ENCODE assay signal across 8 cellular contexts in genomic region chr4:57037982-57038604, GRCh38. TPM values are rescaled to one million over a fixed set of nuclear protein-coding genes. Genes with fewer than 3 reads are reported as not detected.
DNase-seq lines count a peak whose midpoint lies in the region; ATAC-seq and TF ChIP-seq lines count a peak whose summit lies in the region.

No MANE protein-coding gene starts in this region.

- no peaks in the 10 kb centered on the region for H3K79me2 ChIP-seq in DND-41 (ENCODE audit: insufficient read depth, low read length)

- TF ChIP-seq CTCF in DND-41 (IDR thresholded peaks at IDR 0.05; ENCODE audit: borderline replicate concordance, extremely low read depth, low read length, poor library complexity, severe bottlenecking) (peak; percentile 63), astrocyte of the cerebellum (IDR thresholded peaks at IDR 0.05; ENCODE audit: low read depth, low read length, missing control alignments) (peak; percentile 97)

- H4K20me1 ChIP-seq in DND-41 (ENCODE audit: insufficient read depth, low read length): no peaks in the 10 kb centered on the region

- in situ Hi-C loops in astrocyte of the cerebellum (cut with HindIII; ENCODE audit: low sequenced_read_pairs): loop anchor here (5.0 kb wide), 1 partner anchor 64 kb away; no protein-coding TSS in a partner anchor

- no peak overlapping the region for H3K9ac ChIP-seq in DND-41 (ENCODE audit: low read depth, low read length)
- H3K9ac ChIP-seq in iPS-20b (ENCODE audit: low read depth, low read length): peak overlapping the region; percentile 6; the same call in 1 of the 2 replicates

- ATAC-seq in DND-41 (ENCODE audit: insufficient read depth, low read depth): 0 out of 3 replicates have a peak, but pooled peaks have one; percentile 40
- peak; percentile 64 for ATAC-seq in GM19463 (IDR thresholded peaks at IDR 0.05; ENCODE audit: unreplicated experiment)

- no peak overlapping the region for H2AFZ ChIP-seq in DND-41 (ENCODE audit: low read depth, low read length)

- H3K4me1 ChIP-seq in DND-41 (ENCODE audit: insufficient read depth, low read length) (no peaks in the 10 kb centered on the region), iPS-20b (ENCODE audit: insufficient read depth, low read length) (no peaks in the 10 kb centered on the region)

- H3K4me3 ChIP-seq in DND-41 (ENCODE audit: low read depth in 1 of 2, low read length in 2 of 2) (no peak overlapping the region), astrocyte of the cerebellum (ENCODE audit: low read depth, low read length) (no peak overlapping the region), iPS-20b (ENCODE audit: low read length) (peak overlapping the region; percentile 42; the same call in 1 of the 2 replicates), MG63 (no peak overlapping the region)

- H3K27ac ChIP-seq in DND-41 (ENCODE audit: low read length) (no peak overlapping the region), iPS-20b (ENCODE audit: low read length) (no peak overlapping the region)

- H3K27me3 ChIP-seq in DND-41 (ENCODE audit: insufficient read depth, low read length, poor library complexity) (no peaks in the 10 kb centered on the region), iPS-20b (ENCODE audit: insufficient read depth, low read length) (no peaks in the 10 kb centered on the region), MG63 (no peaks in the 10 kb centered on the region)

- peak; percentile 19 for DNase-seq in DND-41
- DNase-seq in NCI-H146 (lab: John Stamatoyannopoulos, UW): peak; percentile 69
- no peak for DNase-seq in astrocyte of the cerebellum (ENCODE audit: low read depth)
- DNase-seq in stimulated activated CD4-positive, alpha-beta T cell treated with anti-CD3 and anti-CD28 coated beads, Interleukin-2, amount 100 ng/mL, for 48 hours: peak; percentile 16 to 24
- no peak for DNase-seq in MG63
- DNase-seq in NCI-H187 treated with DMSO at 0.1 percent for 48 hours (lab: John Stamatoyannopoulos, UW): no peak

- no peak overlapping the region for H3K4me2 ChIP-seq in DND-41 (ENCODE audit: insufficient read depth, low read length)

- H3K9me3 ChIP-seq in DND-41 (ENCODE audit: insufficient read depth, low read length, severe bottlenecking) (no peaks in the 10 kb centered on the region), iPS-20b (ENCODE audit: insufficient read depth, low read depth, low read length) (no peaks in the 10 kb centered on the region), MG63 (no peaks in the 10 kb centered on the region)

- H3K36me3 ChIP-seq in DND-41 (ENCODE audit: insufficient read depth, low read length) (no peaks in the 10 kb centered on the region), iPS-20b (ENCODE audit: insufficient read depth, low read depth, low read length) (no peaks in the 10 kb centered on the region; the same call in 1 of the 2 replicates), MG63 (peaks cover 11% of the 10 kb centered on the region)

RNA-seq across cellular contexts. Expression of gene POLR2B, which starts 59.4 kb away (rescaled TPM):
- total RNA-seq in MG63 (2014; rRNA removed; shearing (Covaris generic); ENCODE audit: low replicate concordance): 87.9 and 103 TPM in 2 replicates

Comparison
In these comparisons a context has a peak if more than half of its experiments do, and no peak if none do; other contexts are left out.
1. DNase-seq: peak in DND-41 (single experiment), NCI-H146 (single experiment) and stimulated activated CD4-positive, alpha-beta T cell treated with anti-CD3 and anti-CD28 coated beads, Interleukin-2, amount 100 ng/mL, for 48 hours (2 of 2); none in astrocyte of the cerebellum (single experiment), MG63 (single experiment) and NCI-H187 treated with DMSO at 0.1 percent for 48 hours (single experiment).